ENCODE assay signal across 9 cellular contexts in the genomic region with DNA sequence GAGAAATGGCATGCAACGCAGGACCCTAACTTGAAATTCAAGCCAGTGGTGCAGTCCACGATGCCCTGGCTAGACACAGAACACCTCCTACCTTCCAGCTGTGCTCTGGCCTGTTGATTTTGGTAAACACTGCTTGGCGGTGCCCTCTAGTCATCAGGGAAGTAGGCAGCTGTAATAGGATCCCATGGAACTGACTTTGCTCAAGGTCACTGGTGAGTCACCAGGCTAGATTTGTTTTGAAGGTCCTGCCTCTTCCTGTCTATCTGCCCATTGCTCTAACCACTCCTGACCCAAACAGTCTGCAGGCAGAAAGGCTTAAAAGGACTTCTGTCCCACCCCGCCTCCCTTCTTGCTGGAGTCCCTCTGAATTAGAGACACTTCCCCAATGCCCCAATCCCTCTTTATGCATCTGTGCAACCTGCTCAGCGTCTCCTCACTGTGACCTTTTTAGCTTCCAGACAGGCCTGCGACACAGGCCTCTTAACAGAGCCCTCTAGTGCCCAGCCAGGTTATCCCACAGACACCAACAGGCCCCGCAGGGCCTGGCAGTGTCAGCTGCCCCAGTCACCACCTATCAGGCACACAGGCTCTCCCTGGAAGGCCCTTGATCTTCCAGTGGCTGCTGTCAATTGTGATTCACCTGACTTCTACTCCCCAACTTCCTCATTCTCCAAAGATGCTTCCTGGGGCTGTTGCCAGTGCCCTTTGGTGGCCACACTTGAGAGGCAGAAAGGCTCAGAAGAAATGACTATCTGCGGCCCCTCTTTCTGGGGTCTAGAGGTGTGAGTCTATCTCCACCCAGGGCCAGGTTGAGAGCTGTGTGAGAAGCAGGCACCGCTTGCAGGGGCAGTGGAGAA. TPM values are rescaled to one million over a fixed set of nuclear protein-coding genes. Genes with fewer than 3 reads are reported as not detected.
DNase-seq lines count a peak whose midpoint lies in the region; ATAC-seq, FAIRE-seq and TF ChIP-seq lines count a peak whose summit lies in the region.
"Had no signal": no experiment of that assay in that cellular context is flagged by ENCODE, and none has a peak within 500 bp of the region (broad histone marks: within the 10 kb centered on the region; RNA-seq: fewer than 3 reads in every experiment).

No MANE protein-coding gene starts in this region.

- no peak overlapping the region for H3K4ac ChIP-seq in H9 (ENCODE audit: low read depth, low read length)

- no peaks in the 10 kb centered on the region for H3K27me3 Mint-ChIP-seq in H9 (ENCODE audit: low read depth)
- no peaks in the 10 kb centered on the region for H3K27me3 Mint-ChIP-seq in activated naive CD4-positive, alpha-beta T cell treated with anti-CD3 and anti-CD28 coated beads for 36 hours (ENCODE audit: low read depth)

- H2BK20ac ChIP-seq in H9 (ENCODE audit: low read depth, low read length, poor library complexity, severe bottlenecking): no peak overlapping the region

- no peaks in the 10 kb centered on the region for H3K9me3 Mint-ChIP-seq in H9
- no peaks in the 10 kb centered on the region for H3K9me3 Mint-ChIP-seq in activated naive CD4-positive, alpha-beta T cell treated with anti-CD3 and anti-CD28 coated beads for 36 hours

- no peak overlapping the region for H2AK5ac ChIP-seq in H9 (ENCODE audit: insufficient read length, low read length)

- H3K36me3 ChIP-seq in pancreas: peaks cover 0 to 3% (median 0%) of the 10 kb centered on the region in 3 donors

- CTCF ChIA-PET in activated naive CD4-positive, alpha-beta T cell treated with anti-CD3 and anti-CD28 coated beads for 36 hours (lab: Charles Lee): interaction anchor here (0.6 to 2.8 kb wide), 9 partner anchors 9 to 127 kb away, joined by 3 to 6 read pairs (median 3); a partner anchor contains a TSS

- no peak overlapping the region for H4K8ac ChIP-seq in H9 (replicated peaks; ENCODE audit: insufficient read length, low read depth, low read length)

- no peak overlapping the region for H3T11ph ChIP-seq in H9 (ENCODE audit: low read length)

- H3K4me3 Mint-ChIP-seq in H9: no peak overlapping the region
- H3K4me3 Mint-ChIP-seq in activated naive CD4-positive, alpha-beta T cell treated with anti-CD3 and anti-CD28 coated beads for 36 hours: no peak overlapping the region

- no peak overlapping the region for H2AFZ ChIP-seq in H9 (ENCODE audit: low read length)

- H3K27ac ChIP-seq in H9 (ENCODE audit: insufficient read length, low read depth, low read length): no peak overlapping the region
- H3K27ac ChIP-seq in pancreas: peak overlapping the region; percentile 87 to 92 (median 91)

- no peak overlapping the region for H4K91ac ChIP-seq in H9 (ENCODE audit: insufficient read length, low read depth, low read length)

- no peak overlapping the region for H3K56ac ChIP-seq in H9 (ENCODE audit: insufficient read length, low read depth, low read length)

- H3K79me1 ChIP-seq in H9 (ENCODE audit: insufficient read depth, low read depth, low read length, poor library complexity, severe bottlenecking): peaks cover 2% of the 10 kb centered on the region

- no peak overlapping the region for H3K4me3 ChIP-seq in pancreas

- no peak overlapping the region for H2BK12ac ChIP-seq in H9 (ENCODE audit: insufficient read length, low read depth, low read length)

- intact Hi-C loops in activated naive CD4-positive, alpha-beta T cell treated with anti-CD3 and anti-CD28 coated beads for 36 hours (cut with micrococcal nuclease): loop anchor here (10.0 kb wide), 1 partner anchor 236 kb away; no protein-coding TSS in a partner anchor
- intact Hi-C loops in pancreas (cut with DNase I): loop anchor here in 2 of 3 donors (10.0 kb wide), 1 partner anchor 56 kb away; a partner anchor contains a TSS

- no peak overlapping the region for H3K9ac ChIP-seq in H9 (ENCODE audit: extremely low read depth, insufficient read length, low read length)

- no peak overlapping the region for H3K18ac ChIP-seq in H9 (ENCODE audit: insufficient read length, low read depth, low read length)

- H2BK5ac ChIP-seq in H9 (ENCODE audit: insufficient read length, low read length): no peak overlapping the region

- FAIRE-seq in frontal cortex (lab: Jason Lieb, UNC) (no peak), pancreas (lab: Jason Lieb, UNC) (no peak)
- FAIRE-seq: TTC549 had no signal

- no peaks in the 10 kb centered on the region for H3K27me3 ChIP-seq in H9 (ENCODE audit: insufficient read depth, low read length)
- H3K27me3 ChIP-seq in pancreas: no peaks in the 10 kb centered on the region

- H3K4me1 ChIP-seq in H9 (ENCODE audit: insufficient read depth, low read length): no peaks in the 10 kb centered on the region
- peaks cover 40 to 56% (median 50%) of the 10 kb centered on the region in 3 donors for H3K4me1 ChIP-seq in pancreas

- H2BK15ac ChIP-seq in H9 (ENCODE audit: low read depth, low read length): no peak overlapping the region

- H3K4me2 ChIP-seq in H9 (ENCODE audit: insufficient read depth, insufficient read length, low read length): no peak overlapping the region

- DNase-seq in COLO829 (ENCODE audit: low spot score) (peak; percentile 93), H9 (peak; percentile 87), NCI-H82 (lab: John Stamatoyannopoulos, UW) (peak; percentile 93), frontal cortex (ENCODE audit: low spot score in 2 of 2) (peak; percentile 31 to 67), pancreas (peak in 5 of 6 donors; percentile 66 to 91 (median 88))
- DNase-seq in activated naive CD4-positive, alpha-beta T cell treated with anti-CD3 and anti-CD28 coated beads for 36 hours: peak; percentile 60

- no peak overlapping the region for H3K14ac ChIP-seq in H9 (ENCODE audit: insufficient read depth, low read length)

- ATAC-seq in pancreas (peak; percentile 83 to 88 (median 84)), HG02571 (IDR thresholded peaks at IDR 0.05; ENCODE audit: unreplicated experiment) (no peak), GM19455 (IDR thresholded peaks at IDR 0.05; ENCODE audit: unreplicated experiment) (no peak)

- peak overlapping the region in 2 of 3 experiments; percentile 92 to 94; a peak in 4 of 7 replicates for H3K27ac Mint-ChIP-seq in H9
- peak overlapping the region; percentile 77 for H3K27ac Mint-ChIP-seq in activated naive CD4-positive, alpha-beta T cell treated with anti-CD3 and anti-CD28 coated beads for 36 hours

- H3K36me3 Mint-ChIP-seq in H9 (ENCODE audit: insufficient read depth in 1 of 3, low read depth in 3 of 3): peaks cover 0 to 19% (median 7%) of the 10 kb centered on the region in 3 experiments; a peak in 6 of 7 replicates
- H3K36me3 Mint-ChIP-seq in activated naive CD4-positive, alpha-beta T cell treated with anti-CD3 and anti-CD28 coated beads for 36 hours (ENCODE audit: low read depth): peaks cover 19% of the 10 kb centered on the region

- peaks cover 5% of the 10 kb centered on the region for H3K23me2 ChIP-seq in H9 (ENCODE audit: insufficient read length, low read depth, low read length, poor library complexity, severe bottlenecking)

- peaks cover 18 to 25% of the 10 kb centered on the region in 2 experiments for H3K4me1 Mint-ChIP-seq in H9
- H3K4me1 Mint-ChIP-seq in activated naive CD4-positive, alpha-beta T cell treated with anti-CD3 and anti-CD28 coated beads for 36 hours (ENCODE audit: low read depth): peaks cover 83% of the 10 kb centered on the region

- WGBS in H9 (ENCODE audit: extremely low coverage, insufficient read length, low lambda C conversion rate): no CpG with 5 or more reads among the region's 9 CpGs
- 31 to 33% methylated on average over 9 of the region's 9 CpGs for WGBS in pancreas, 2 donors

- TF ChIP-seq CTCF in H9 (conservative IDR thresholded peaks at IDR 0.05): peak; percentile 60
- TF ChIP-seq CTCF in pancreas (IDR thresholded peaks at IDR 0.05): peak in 1 of 4 donors; percentile 13

- no peak overlapping the region for H2BK120ac ChIP-seq in H9 (ENCODE audit: low read depth, low read length, poor library complexity, severe bottlenecking)

- no peaks in the 10 kb centered on the region for H3K9me3 ChIP-seq in H9 (ENCODE audit: control insufficient read depth, low read depth, low read length)
- no peaks in the 10 kb centered on the region for H3K9me3 ChIP-seq in pancreas

- H3K79me2 ChIP-seq in H9 (ENCODE audit: insufficient read depth, low read length): no peaks in the 10 kb centered on the region; the same call in 1 of the 2 replicates

- no peak overlapping the region for H4K5ac ChIP-seq in H9 (ENCODE audit: insufficient read length, low read depth, low read length)

- H4K20me1 ChIP-seq in H9 (ENCODE audit: control insufficient read depth, insufficient read depth, insufficient read length): no peaks in the 10 kb centered on the region

- H3K23ac ChIP-seq in H9 (ENCODE audit: insufficient read length, low read depth, low read length): no peak overlapping the region

RNA-seq across cellular contexts. Expression of a gene that starts 5.2 kb away (rescaled TPM):
- total RNA-seq in H9 (2021) (30.1 and 33.9 TPM in 2 replicates), frontal cortex (14.7 TPM), pancreas (10 to 100 TPM; 20.1 to 38.4 (median 24.9) TPM)
- 10 to 100 TPM; 12.9 to 16.1 TPM for total RNA-seq in activated naive CD4-positive, alpha-beta T cell treated with anti-CD3 and anti-CD28 coated beads for 36 hours
- polyA plus RNA-seq in pancreas: 10 to 100 TPM in 1 of 2 donors, 1 to 10 TPM in 1; 8.2 to 12.6 TPM

RNA-seq across cellular contexts. Expression of a gene that starts 5.4 kb away (rescaled TPM):
- total RNA-seq in H9 (2021) (67.6 and 71.9 TPM in 2 replicates), frontal cortex (74.6 TPM), pancreas (10 to 100 TPM; 25.2 to 34.4 (median 29.3) TPM)
- 10 to 100 TPM; 59.9 to 62.2 TPM for total RNA-seq in activated naive CD4-positive, alpha-beta T cell treated with anti-CD3 and anti-CD28 coated beads for 36 hours
- 10 to 100 TPM; 25.0 to 40.0 TPM for polyA plus RNA-seq in pancreas

RNA-seq across cellular contexts. Expression of a gene that starts 44.7 kb away (rescaled TPM):
- total RNA-seq in H9 (2021) (215 and 218 TPM in 2 replicates), frontal cortex (41.6 TPM), pancreas (10 to 100 TPM; 42.1 to 60.1 (median 47.8) TPM)
- 100 to 1,000 TPM; 179 to 181 TPM for total RNA-seq in activated naive CD4-positive, alpha-beta T cell treated with anti-CD3 and anti-CD28 coated beads for 36 hours
- polyA plus RNA-seq in pancreas: 10 to 100 TPM; 51.4 to 87.7 TPM

RNA-seq across cellular contexts. Expression of a gene that starts 52.0 kb away (rescaled TPM):
- total RNA-seq in H9 (2021) (212 and 220 TPM in 2 replicates), frontal cortex (174 TPM), pancreas (10 to 100 TPM; 37.1 to 65.1 (median 58.5) TPM)
- 10 to 100 TPM; 84.7 to 87.6 TPM for total RNA-seq in activated naive CD4-positive, alpha-beta T cell treated with anti-CD3 and anti-CD28 coated beads for 36 hours
- polyA plus RNA-seq in pancreas: 10 to 100 TPM; 21.7 to 29.5 TPM

Comparison
In these comparisons a context has a peak if more than half of its experiments do, and no peak if none do; other contexts are left out.
1. ATAC-seq: peak in pancreas (4 of 4); none in HG02571 (single experiment) and GM19455 (single experiment).
2. Peak in every context shown above with its lines, with median percentiles within 50 percentile points of each other: DNase-seq.